Comparison of ENCODE assay signal across 2 cellular contexts in the genomic region with DNA sequence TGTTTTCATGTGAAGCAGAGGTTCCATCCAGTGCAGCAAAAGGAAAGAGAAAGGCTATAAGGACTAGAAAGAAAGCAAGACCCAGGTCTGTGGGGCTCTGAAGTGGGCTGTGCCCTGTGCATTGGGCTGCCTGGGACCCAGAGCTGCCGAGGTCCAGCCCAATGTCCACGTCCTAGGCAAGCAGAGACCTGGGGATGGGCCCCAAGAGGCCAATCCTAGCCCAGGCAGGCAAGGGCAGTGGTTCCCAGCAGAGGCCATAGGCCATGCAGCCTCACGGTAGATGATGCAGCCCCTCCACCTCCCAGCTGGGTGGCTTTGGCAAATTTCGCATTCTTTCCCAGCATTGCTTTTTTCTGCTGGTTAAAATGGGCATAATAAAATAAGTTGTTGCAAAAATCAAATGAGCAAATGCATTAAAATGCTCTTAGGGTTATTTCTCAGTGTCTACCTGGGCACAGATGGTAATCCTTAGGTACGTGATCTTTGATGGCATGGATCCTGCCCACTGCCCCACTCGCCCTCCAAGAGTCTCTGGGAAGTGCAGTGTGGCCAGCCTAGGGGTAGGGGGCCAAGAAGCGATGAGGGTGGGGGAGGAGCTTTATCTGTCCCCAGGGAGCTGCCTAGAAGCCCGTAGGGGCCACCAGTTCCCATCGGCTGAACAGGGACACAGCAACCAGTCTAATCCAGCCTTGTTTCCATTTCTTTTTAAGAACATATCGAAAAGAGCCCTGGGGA.
TF ChIP-seq lines count a peak whose summit lies in the region.

No MANE protein-coding gene starts in this region.

TF ChIP-seq in SK-N-SH, 30 proteins besides CTCF, POLR2A, EP300 and RAD21 (continued from another document):
- TF ChIP-seq, protein P1, sequence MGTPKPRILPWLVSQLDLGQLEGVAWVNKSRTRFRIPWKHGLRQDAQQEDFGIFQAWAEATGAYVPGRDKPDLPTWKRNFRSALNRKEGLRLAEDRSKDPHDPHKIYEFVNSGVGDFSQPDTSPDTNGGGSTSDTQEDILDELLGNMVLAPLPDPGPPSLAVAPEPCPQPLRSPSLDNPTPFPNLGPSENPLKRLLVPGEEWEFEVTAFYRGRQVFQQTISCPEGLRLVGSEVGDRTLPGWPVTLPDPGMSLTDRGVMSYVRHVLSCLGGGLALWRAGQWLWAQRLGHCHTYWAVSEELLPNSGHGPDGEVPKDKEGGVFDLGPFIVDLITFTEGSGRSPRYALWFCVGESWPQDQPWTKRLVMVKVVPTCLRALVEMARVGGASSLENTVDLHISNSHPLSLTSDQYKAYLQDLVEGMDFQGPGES (IDR thresholded peaks at IDR 0.05; ENCODE audit: low read depth, low read length), result no peak
- TF ChIP-seq MEF2A (IDR thresholded peaks at IDR 0.05; ENCODE audit: borderline replicate concordance, low read depth), result no peak

TF ChIP-seq in SK-N-SH treated with all-trans-retinoic acid at 6 μM for 48 hours, 23 proteins besides CTCF, POLR2A, EP300 and RAD21 (continued from another document):
- TF ChIP-seq TOX (CRISPR knock-in tag; IDR thresholded peaks at IDR 0.05; ENCODE audit: borderline replicate concordance), result no peak
